ENCODE assay signal across 1 cellular context in the genomic region with DNA sequence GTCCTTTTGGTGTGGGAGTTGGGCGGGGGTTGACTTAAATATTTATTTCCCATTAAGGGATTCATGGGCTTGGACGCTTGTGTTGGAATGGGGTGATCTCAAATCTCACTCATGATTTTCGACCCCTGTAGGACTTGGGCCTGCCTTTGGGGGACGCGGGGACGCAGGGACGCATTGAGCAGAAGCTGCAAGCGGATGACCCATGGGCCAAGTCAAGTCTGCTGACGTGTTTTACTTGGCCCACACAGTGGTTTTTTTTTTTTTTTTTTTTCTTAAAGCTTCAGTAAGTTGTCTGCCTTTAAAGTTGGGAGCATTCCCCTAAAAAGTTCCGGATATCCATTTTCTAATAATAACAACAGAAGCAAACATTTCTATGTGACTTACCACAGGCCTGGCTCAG.
TF ChIP-seq lines count a peak whose summit lies in the region.

No MANE protein-coding gene starts in this region.

TF ChIP-seq in endothelial cell of umbilical vein, 7 proteins besides CTCF, POLR2A, EP300 and RAD21:
- TF ChIP-seq MYC (IDR thresholded peaks at IDR 0.05; ENCODE audit: low read depth, low read length) = no peak
- TF ChIP-seq, protein P1, sequence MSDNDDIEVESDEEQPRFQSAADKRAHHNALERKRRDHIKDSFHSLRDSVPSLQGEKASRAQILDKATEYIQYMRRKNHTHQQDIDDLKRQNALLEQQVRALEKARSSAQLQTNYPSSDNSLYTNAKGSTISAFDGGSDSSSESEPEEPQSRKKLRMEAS (IDR thresholded peaks at IDR 0.05; ENCODE audit: insufficient read depth, insufficient read length) = no peak
